In genomic region chr1:39026947-39027507, GRCh38 we compare ENCODE assay signal across 8 cellular contexts. TPM values are rescaled to one million over a fixed set of nuclear protein-coding genes. Genes with fewer than 3 reads are reported as not detected.
DNase-seq lines count a peak whose midpoint lies in the region; ATAC-seq, FAIRE-seq and TF ChIP-seq lines count a peak whose summit lies in the region.

No MANE protein-coding gene starts in this region.

- POLR2A ChIA-PET in CD8-positive, alpha-beta T cell (lab: Charles Lee): interaction anchor here (0.6 to 1.6 kb wide), 7 partner anchors 10 to 168 kb away, joined by 3 to 9 read pairs (median 4); partner anchors contain the start of genes MYCBP and RRAGC
- POLR2A ChIA-PET in endothelial cell of umbilical vein (lab: Charles Lee): interaction anchor here (1.1 to 1.2 kb wide), 2 partner anchors 17 to 154 kb away, joined by 3 read pairs; partner anchors contain the start of gene MYCBP

- H3K4me2 ChIP-seq in OCI-LY3 (ENCODE audit: low read length) (peak overlapping the region; percentile 67), endothelial cell of umbilical vein (ENCODE audit: insufficient read depth, low read length) (peak overlapping the region; percentile 31)

- peak overlapping the region; percentile 95 for H3K4me3 Mint-ChIP-seq in CD8-positive, alpha-beta T cell

- peaks cover 36% of the 10 kb centered on the region for H3K36me3 Mint-ChIP-seq in CD8-positive, alpha-beta T cell

- H3K27ac Mint-ChIP-seq in CD8-positive, alpha-beta T cell: peak overlapping the region; percentile 97

- no peak for TF ChIP-seq CTCF in CD8-positive, alpha-beta T cell (IDR thresholded peaks at IDR 0.05)
- TF ChIP-seq CTCF in OCI-LY3 (IDR thresholded peaks at IDR 0.05; ENCODE audit: low read depth, low read length) (no peak), endothelial cell of umbilical vein (IDR thresholded peaks at IDR 0.05; ENCODE audit: extremely low read depth in 1 of 2, insufficient read depth in 1 of 2, low read depth in 1 of 2, low read length in 2 of 2) (no peak), neutrophil (IDR thresholded peaks at IDR 0.05) (no peak)

- FAIRE-seq in endothelial cell of umbilical vein (lab: Jason Lieb, UNC): peak; percentile 42

- H3K4me1 Mint-ChIP-seq in CD8-positive, alpha-beta T cell (ENCODE audit: low read depth): peaks cover 38% of the 10 kb centered on the region

- peak overlapping the region; percentile 88 for H3K27ac ChIP-seq in CD8-positive, alpha-beta T cell (ENCODE audit: low read depth, low read length)
- H3K27ac ChIP-seq in OCI-LY3 (ENCODE audit: low read length) (peak overlapping the region; percentile 62), endothelial cell of umbilical vein (ENCODE audit: insufficient read depth, low read depth, low read length) (peak overlapping the region; percentile 89), neutrophil (peak overlapping the region; percentile 81)

- no peaks in the 10 kb centered on the region for H3K27me3 ChIP-seq in CD8-positive, alpha-beta T cell (ENCODE audit: insufficient read depth, low read length)
- H3K27me3 ChIP-seq in OCI-LY3 (ENCODE audit: low read depth, low read length): no peaks in the 10 kb centered on the region
- H3K27me3 ChIP-seq in endothelial cell of umbilical vein (ENCODE audit: control insufficient read depth in 2 of 2, insufficient read depth in 2 of 2, low read length in 2 of 2): no peaks in the 10 kb centered on the region
- H3K27me3 ChIP-seq in neutrophil: no peaks in the 10 kb centered on the region

- dilution Hi-C loops in endothelial cell of umbilical vein (cut with MboI; ENCODE audit: extremely low pct_ligation_motif_present, low sequenced_read_pairs): no loop called here

- no peaks in the 10 kb centered on the region for H3K9me3 Mint-ChIP-seq in CD8-positive, alpha-beta T cell

- peaks cover 7% of the 10 kb centered on the region for H3K36me3 ChIP-seq in CD8-positive, alpha-beta T cell (ENCODE audit: insufficient read depth, low read length)
- H3K36me3 ChIP-seq in OCI-LY3 (replicated peaks; ENCODE audit: low read depth, low read length) (peaks cover 17% of the 10 kb centered on the region), endothelial cell of umbilical vein (ENCODE audit: control insufficient read depth in 2 of 2, extremely low read depth in 1 of 2, insufficient read depth in 2 of 2, low read length in 2 of 2) (peaks cover 4 to 6% of the 10 kb centered on the region in 2 experiments), neutrophil (peaks cover 27% of the 10 kb centered on the region)

- H3K4me3 ChIP-seq in CD8-positive, alpha-beta T cell (ENCODE audit: low read depth, low read length): peak overlapping the region; percentile 86
- H3K4me3 ChIP-seq in OCI-LY3 (ENCODE audit: low read length): peak overlapping the region; percentile 93
- peak overlapping the region; percentile 45 to 86 (median 60) for H3K4me3 ChIP-seq in endothelial cell of umbilical vein (replicated peaks in 1 of 3; ENCODE audit: insufficient read depth in 1 of 3, low read depth in 1 of 3, low read length in 3 of 3)
- peak overlapping the region; percentile 74 to 88 for H3K4me3 ChIP-seq in neutrophil (ENCODE audit: low read depth in 1 of 2, low read length in 1 of 2)

- CTCF ChIA-PET in CD8-positive, alpha-beta T cell (lab: Charles Lee): interaction anchor here (1.0 to 1.7 kb wide), 5 partner anchors 17 to 166 kb away, joined by 3 to 6 read pairs (median 3); no protein-coding TSS in a partner anchor
- CTCF ChIA-PET in endothelial cell of umbilical vein (lab: Charles Lee): interaction anchor here (0.6 to 2.4 kb wide), 14 partner anchors 9 to 584 kb away, joined by 3 to 26 read pairs (median 3); no protein-coding TSS in a partner anchor

- H2AFZ ChIP-seq in OCI-LY3 (ENCODE audit: low read depth, low read length) (peak overlapping the region; percentile 51), endothelial cell of umbilical vein (ENCODE audit: low read depth, low read length) (peak overlapping the region; percentile 47)

- no peaks in the 10 kb centered on the region for H3K27me3 Mint-ChIP-seq in CD8-positive, alpha-beta T cell (ENCODE audit: low read depth)

- peak in 1 of 7 experiments; percentile 30 for DNase-seq in CD8-positive, alpha-beta T cell
- DNase-seq in endothelial cell of umbilical vein (ENCODE audit: low read depth, low spot score) (no peak), occipital lobe (lab: John Stamatoyannopoulos, UW) (no peak), NCI-H2227 treated with DMSO at 0.1 percent for 48 hours (lab: John Stamatoyannopoulos, UW) (no peak)

- no peaks in the 10 kb centered on the region for H3K9me1 ChIP-seq in endothelial cell of umbilical vein (replicated peaks; ENCODE audit: control insufficient read depth, extremely low read depth, insufficient read depth, low read length)

- H3K79me2 ChIP-seq in OCI-LY3 (ENCODE audit: low read length) (peaks cover 37% of the 10 kb centered on the region), endothelial cell of umbilical vein (ENCODE audit: control insufficient read depth, insufficient read depth, low read length) (peaks cover 31% of the 10 kb centered on the region)

- no peak for ATAC-seq in CD8-positive, alpha-beta T cell
- ATAC-seq in GM18517 (IDR thresholded peaks at IDR 0.05; ENCODE audit: unreplicated experiment): no peak
- ATAC-seq in GM19455 (IDR thresholded peaks at IDR 0.05; ENCODE audit: unreplicated experiment): no peak

- H3K4me1 ChIP-seq in CD8-positive, alpha-beta T cell (ENCODE audit: insufficient read depth, low read length): peaks cover 23% of the 10 kb centered on the region
- H3K4me1 ChIP-seq in OCI-LY3 (ENCODE audit: low read length) (peaks cover 6% of the 10 kb centered on the region; the same call in 1 of the 2 replicates), endothelial cell of umbilical vein (ENCODE audit: control insufficient read depth, extremely low read depth, insufficient read depth, low read length) (peaks cover 7% of the 10 kb centered on the region), neutrophil (ENCODE audit: control insufficient read depth in 1 of 2, insufficient read depth in 1 of 2, low read depth in 1 of 2, low read length in 1 of 2) (peaks cover 12 to 13% of the 10 kb centered on the region in 2 experiments)

- peak overlapping the region; percentile 82 for H3K9ac ChIP-seq in OCI-LY3 (ENCODE audit: low read length)
- peak overlapping the region; percentile 98 for H3K9ac ChIP-seq in endothelial cell of umbilical vein (replicated peaks; ENCODE audit: extremely low read depth, insufficient read depth, low read length)

- intact Hi-C loops in CD8-positive, alpha-beta T cell (cut with DNase I, micrococcal nuclease): loop anchor here (1.0 to 10.0 kb wide), 6 partner anchors 7 to 378 kb away; partner anchors contain the start of genes AKIRIN1 (in 2 of the 2), MYCBP (in 2 of the 2) and RRAGC (in 2 of the 2)
- intact Hi-C loops in endothelial cell of umbilical vein (cut with micrococcal nuclease): loop anchor here (1.0 kb wide), 3 partner anchors 20 to 168 kb away; partner anchors contain the start of genes AKIRIN1 and RRAGC

- H4K20me1 ChIP-seq in OCI-LY3 (ENCODE audit: insufficient read depth, low read length) (no peaks in the 10 kb centered on the region), endothelial cell of umbilical vein (replicated peaks; ENCODE audit: control insufficient read depth, extremely low read depth, insufficient read depth, low read length) (no peaks in the 10 kb centered on the region)

- no TSS peak for BruUV-seq in endothelial cell of umbilical vein (replicated peaks; lab: Mats Ljungman, UMichigan)

- H3K9me3 ChIP-seq in CD8-positive, alpha-beta T cell (ENCODE audit: low read length): no peaks in the 10 kb centered on the region
- no peaks in the 10 kb centered on the region for H3K9me3 ChIP-seq in OCI-LY3 (ENCODE audit: insufficient read depth, low read length)
- H3K9me3 ChIP-seq in endothelial cell of umbilical vein (replicated peaks; ENCODE audit: control insufficient read depth, insufficient read depth, low read length): no peaks in the 10 kb centered on the region
- no peaks in the 10 kb centered on the region for H3K9me3 ChIP-seq in neutrophil

- no peak for TF ChIP-seq POLR2A in endothelial cell of umbilical vein (IDR thresholded peaks at IDR 0.05; ENCODE audit: low read depth, low read length)

TF ChIP-seq in endothelial cell of umbilical vein, 7 proteins besides CTCF, POLR2A, EP300 and RAD21:
- TF ChIP-seq MYC (IDR thresholded peaks at IDR 0.05; ENCODE audit: low read depth, low read length) (no peak), POLR2AphosphoS5 (IDR thresholded peaks at IDR 0.05; ENCODE audit: insufficient read depth, low read depth, low read length) (no peak), MAX (IDR thresholded peaks at IDR 0.05; ENCODE audit: insufficient read depth, insufficient read length) (no peak)

RNA-seq across cellular contexts. Expression of gene NDUFS5, which starts 0.9 kb away (rescaled TPM):
- 100 to 1,000 TPM in 1 of 2 experiments, 10 to 100 TPM in 1; 93.1 to 105 TPM for total RNA-seq in CD8-positive, alpha-beta T cell
- total RNA-seq in endothelial cell of umbilical vein: 325 and 327 TPM in 2 replicates
- 476 and 710 TPM in 2 replicates for polyA plus RNA-seq in endothelial cell of umbilical vein
- 712 and 987 TPM in 2 replicates for polyA plus RNA-seq in endothelial cell of umbilical vein (2011; cell fraction: cytosol; rRNA removed)
- 211 and 347 TPM in 2 replicates for polyA plus RNA-seq in endothelial cell of umbilical vein (2011; cell fraction: nucleus; rRNA removed)
- polyA plus RNA-seq in endothelial cell of umbilical vein (2012): 802 and 870 TPM in 2 replicates
- 295 and 396 TPM in 2 replicates for polyA minus RNA-seq in endothelial cell of umbilical vein
- 168 TPM for polyA minus RNA-seq in endothelial cell of umbilical vein (2011; cell fraction: cytosol; rRNA and poly(A)+ RNA removed)
- polyA minus RNA-seq in endothelial cell of umbilical vein (2011; cell fraction: nucleus; rRNA and poly(A)+ RNA removed): 45.3 and 47.6 TPM in 2 replicates
- total RNA-seq in occipital lobe: 268 TPM

RNA-seq across cellular contexts. Expression of gene AKIRIN1, which starts 36.0 kb away (rescaled TPM):
- total RNA-seq in CD8-positive, alpha-beta T cell: 100 to 1,000 TPM; 122 to 123 TPM
- 43.4 and 49.3 TPM in 2 replicates for total RNA-seq in endothelial cell of umbilical vein
- polyA plus RNA-seq in endothelial cell of umbilical vein: 22.2 and 28.4 TPM in 2 replicates
- polyA plus RNA-seq in endothelial cell of umbilical vein (2011; cell fraction: cytosol; rRNA removed): 24.9 and 29.4 TPM in 2 replicates
- 14.5 and 17.5 TPM in 2 replicates for polyA plus RNA-seq in endothelial cell of umbilical vein (2011; cell fraction: nucleus; rRNA removed)
- 42.8 and 50.5 TPM in 2 replicates for polyA plus RNA-seq in endothelial cell of umbilical vein (2012)
- polyA minus RNA-seq in endothelial cell of umbilical vein: 37.3 and 39.1 TPM in 2 replicates
- polyA minus RNA-seq in endothelial cell of umbilical vein (2011; cell fraction: cytosol; rRNA and poly(A)+ RNA removed): 35.5 TPM
- 14.1 and 15.6 TPM in 2 replicates for polyA minus RNA-seq in endothelial cell of umbilical vein (2011; cell fraction: nucleus; rRNA and poly(A)+ RNA removed)
- 57.2 TPM for total RNA-seq in occipital lobe
